1 cellular context compared by ENCODE assay signal in the genomic region with DNA sequence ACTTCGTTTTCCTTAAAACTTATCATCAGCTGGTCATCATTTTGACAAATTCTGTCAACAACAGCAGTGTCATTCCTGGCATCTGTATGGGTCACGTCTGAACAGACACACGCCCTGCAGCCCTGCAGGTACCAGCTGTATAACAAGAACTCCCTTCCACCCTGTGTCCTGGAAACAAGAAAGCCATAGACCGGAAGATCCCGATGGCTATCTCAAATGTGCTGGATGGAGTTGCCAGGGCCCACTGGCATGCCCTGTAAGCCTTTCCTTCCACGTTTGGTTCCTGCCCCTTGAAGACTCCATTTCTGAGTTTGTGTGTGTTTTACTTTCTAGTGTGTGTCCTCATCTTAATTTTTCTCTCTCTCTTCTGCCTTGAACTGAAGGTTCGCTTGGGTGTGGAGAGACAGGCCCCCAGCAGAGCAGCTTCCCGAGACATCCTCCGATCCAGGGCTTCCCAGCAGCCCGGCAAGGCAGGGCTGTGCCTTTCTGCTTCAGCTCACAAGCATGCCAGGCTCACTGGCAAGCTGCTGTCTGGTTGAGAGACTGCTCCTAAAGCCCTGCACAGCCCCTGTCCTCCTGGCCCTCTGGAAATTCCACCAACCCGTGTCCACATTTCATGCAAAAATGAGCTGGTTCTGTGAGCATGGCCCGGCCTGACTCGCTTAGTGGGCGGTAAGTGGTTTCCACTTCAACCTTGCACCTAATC.
TF ChIP-seq lines count a peak whose summit lies in the region.

No MANE protein-coding gene starts in this region.

TF ChIP-seq in IMR-90, 13 proteins besides CTCF, POLR2A, EP300 and RAD21:
- TF ChIP-seq NFE2L2 (IDR thresholded peaks at IDR 0.05; ENCODE audit: low read depth, low read length): no peak
- TF ChIP-seq CEBPB (IDR thresholded peaks at IDR 0.05; ENCODE audit: low read depth, low read length): no peak
- TF ChIP-seq, protein P1, sequence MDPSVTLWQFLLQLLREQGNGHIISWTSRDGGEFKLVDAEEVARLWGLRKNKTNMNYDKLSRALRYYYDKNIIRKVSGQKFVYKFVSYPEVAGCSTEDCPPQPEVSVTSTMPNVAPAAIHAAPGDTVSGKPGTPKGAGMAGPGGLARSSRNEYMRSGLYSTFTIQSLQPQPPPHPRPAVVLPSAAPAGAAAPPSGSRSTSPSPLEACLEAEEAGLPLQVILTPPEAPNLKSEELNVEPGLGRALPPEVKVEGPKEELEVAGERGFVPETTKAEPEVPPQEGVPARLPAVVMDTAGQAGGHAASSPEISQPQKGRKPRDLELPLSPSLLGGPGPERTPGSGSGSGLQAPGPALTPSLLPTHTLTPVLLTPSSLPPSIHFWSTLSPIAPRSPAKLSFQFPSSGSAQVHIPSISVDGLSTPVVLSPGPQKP (IDR thresholded peaks at IDR 0.05; ENCODE audit: borderline replicate concordance, low read depth, low read length): no peak
- TF ChIP-seq CHD1 (IDR thresholded peaks at IDR 0.05; ENCODE audit: low read depth, low read length): no peak
